8 cellular contexts compared by ENCODE assay signal in genomic region chr9:87812375-87813118, GRCh38.
DNase-seq lines count a peak whose midpoint lies in the region; ATAC-seq and TF ChIP-seq lines count a peak whose summit lies in the region.

No MANE protein-coding gene starts in this region.

- whole genome bisulfite sequencing in suprapubic skin, result 39% methylated on average over 13 of the region's 13 CpGs

- intact Hi-C loops in lower lobe of right lung (cut with DNase I), result no loop called here

- no peak for TF ChIP-seq POLR2A in suprapubic skin (IDR thresholded peaks at IDR 0.05)

- H3K4me1 ChIP-seq in lower lobe of right lung (peaks cover 8% of the 10 kb centered on the region), suprapubic skin (no peaks in the 10 kb centered on the region)

- TF ChIP-seq CTCF in brain microvascular endothelial cell (IDR thresholded peaks at IDR 0.05; ENCODE audit: low read depth, low read length, missing control alignments) (peak; percentile 94), lower lobe of right lung (IDR thresholded peaks at IDR 0.05) (peak; percentile 83), suprapubic skin (IDR thresholded peaks at IDR 0.05) (peak; percentile 71 to 73)

- in situ Hi-C loops in brain microvascular endothelial cell (cut with HindIII; ENCODE audit: low pct_ligation_motif_present, low sequenced_read_pairs), result no loop called here

- DNase-seq in DMS53 (lab: John Stamatoyannopoulos, UW) (peak; percentile 32), DMS53 treated with DMSO at 0.1 percent for 48 hours (lab: John Stamatoyannopoulos, UW; ENCODE audit: unreplicated experiment) (no peak), NCI-H460 (ENCODE audit: extremely low read depth, low read depth) (peak; percentile 36), brain microvascular endothelial cell (peak; percentile 85), lower lobe of right lung (no peak), suprapubic skin (ENCODE audit: low spot score in 2 of 2) (no peak), activated gamma-delta T cell (lab: John Stamatoyannopoulos, UW) (no peak)

- no peak for TF ChIP-seq EP300 in suprapubic skin (IDR thresholded peaks at IDR 0.05)

- H3K27ac ChIP-seq in brain microvascular endothelial cell (no peak overlapping the region), lower lobe of right lung (no peak overlapping the region), suprapubic skin (no peak overlapping the region)

- no peaks in the 10 kb centered on the region for H3K27me3 ChIP-seq in brain microvascular endothelial cell (replicated peaks)
- no peaks in the 10 kb centered on the region for H3K27me3 ChIP-seq in lower lobe of right lung (ENCODE audit: low read depth)
- no peaks in the 10 kb centered on the region for H3K27me3 ChIP-seq in suprapubic skin

- ATAC-seq in lower lobe of right lung, result peak; percentile 62 to 72
- no peak for ATAC-seq in GM19397 (IDR thresholded peaks at IDR 0.05; ENCODE audit: unreplicated experiment)

- H3K36me3 ChIP-seq in brain microvascular endothelial cell (replicated peaks) (no peaks in the 10 kb centered on the region), lower lobe of right lung (no peaks in the 10 kb centered on the region), suprapubic skin (no peaks in the 10 kb centered on the region)

- no peak overlapping the region for H3K4me3 ChIP-seq in brain microvascular endothelial cell (ENCODE audit: low read depth, low read length)
- H3K4me3 ChIP-seq in lower lobe of right lung, result no peak overlapping the region
- H3K4me3 ChIP-seq in suprapubic skin, result no peak overlapping the region

- H3K9me3 ChIP-seq in lower lobe of right lung (no peaks in the 10 kb centered on the region), suprapubic skin (no peaks in the 10 kb centered on the region)

Comparison
In these comparisons a context has a peak if more than half of its experiments do, and no peak if none do; other contexts are left out.
1. DNase-seq: peak in DMS53 (single experiment), NCI-H460 (single experiment) and brain microvascular endothelial cell (single experiment); none in DMS53 treated with DMSO at 0.1 percent for 48 hours (single experiment), lower lobe of right lung (single experiment), suprapubic skin (0 of 2) and activated gamma-delta T cell (single experiment).
2. Peak in every context shown above with its lines, with median percentiles within 50 percentile points of each other: CTCF ChIP-seq.